Comparison of ENCODE assay signal across 15 cellular contexts in genomic region chr11:78941226-78941851, GRCh38.
A peak's percentile ranks its signal among the peaks of the same experiment; 100 is the strongest.
DNase-seq lines count a peak whose midpoint lies in the region; ATAC-seq and TF ChIP-seq lines count a peak whose summit lies in the region.
"Had no signal": no experiment of that assay in that cellular context is flagged by ENCODE, and none has a peak within 500 bp of the region (broad histone marks: within the 10 kb centered on the region; RNA-seq: fewer than 3 reads in every experiment).

No MANE protein-coding gene starts in this region.

- peaks cover 25% of the 10 kb centered on the region for H3K36me3 Mint-ChIP-seq in nephron (ENCODE audit: low read depth)

- peaks cover 3% of the 10 kb centered on the region for H3K27me3 Mint-ChIP-seq in nephron (ENCODE audit: low read depth)

- no peak for TF ChIP-seq CTCF in nephron (IDR thresholded peaks at IDR 0.05; ENCODE audit: unreplicated experiment in 3 of 3)

- H3K4me3 Mint-ChIP-seq in nephron, result no peak overlapping the region
- H3K4me3 Mint-ChIP-seq: activated CD4-positive, alpha-beta memory T cell treated with anti-CD3 and anti-CD28 coated beads, Interleukin-2, amount 10 ng/mL, durations not matched to agents 7 days and 5 days had no signal

- no peak for ATAC-seq in GM21737 (IDR thresholded peaks at IDR 0.05; ENCODE audit: unreplicated experiment)
- ATAC-seq: HCT116, mucosa of descending colon, PC-3 had no signal

- peak overlapping the region; percentile 47 to 90 (median 65) for H3K27ac Mint-ChIP-seq in nephron
- H3K27ac Mint-ChIP-seq: activated CD4-positive, alpha-beta memory T cell treated with anti-CD3 and anti-CD28 coated beads, Interleukin-2, amount 10 ng/mL, durations not matched to agents 7 days and 5 days had no signal

- H3K9me3 Mint-ChIP-seq in nephron, result no peaks in the 10 kb centered on the region
- H3K9me3 Mint-ChIP-seq: activated CD4-positive, alpha-beta memory T cell treated with anti-CD3 and anti-CD28 coated beads, Interleukin-2, amount 10 ng/mL, durations not matched to agents 7 days and 5 days had no signal

- DNase-seq in DMS 273 (lab: John Stamatoyannopoulos, UW; ENCODE audit: unreplicated experiment) (peak; percentile 19), DMS 273 treated with DMSO at 0.1 percent for 48 hours (lab: John Stamatoyannopoulos, UW) (no peak), NCI-H1092 treated with DMSO at 0.1 percent for 48 hours (lab: John Stamatoyannopoulos, UW) (peak; percentile 69), SK-N-DZ (ENCODE audit: low spot score) (peak; percentile 79)
- DNase-seq in stimulated activated CD4-positive, alpha-beta T cell treated with anti-CD3 and anti-CD28 coated beads, Interleukin-4, amount 100 ng/mL, for 24 hours, result no peak
- no peak for DNase-seq in stimulated activated CD4-positive, alpha-beta T cell treated with anti-CD3 and anti-CD28 coated beads, Interleukin-2, amount 100 ng/mL, for 48 hours
- DNase-seq: activated CD4-positive, alpha-beta memory T cell treated with anti-CD3 and anti-CD28 coated beads, Interleukin-2, amount 10 ng/mL, durations not matched to agents 7 days and 5 days; adrenal gland; Karpas-422; mucosa of descending colon; NCI-H2081; PC-3 had no signal

- H3K4me1 Mint-ChIP-seq in nephron, result peaks cover 62% of the 10 kb centered on the region
- H3K4me1 Mint-ChIP-seq: activated CD4-positive, alpha-beta memory T cell treated with anti-CD3 and anti-CD28 coated beads, Interleukin-2, amount 10 ng/mL, durations not matched to agents 7 days and 5 days had no signal

Comparison
In these comparisons a context has a peak if more than half of its experiments do, and no peak if none do; other contexts are left out.
1. DNase-seq: peak in DMS 273 (single experiment), NCI-H1092 treated with DMSO at 0.1 percent for 48 hours (single experiment) and SK-N-DZ (single experiment); none in DMS 273 treated with DMSO at 0.1 percent for 48 hours (single experiment), stimulated activated CD4-positive, alpha-beta T cell treated with anti-CD3 and anti-CD28 coated beads, Interleukin-4, amount 100 ng/mL, for 24 hours (single experiment) and stimulated activated CD4-positive, alpha-beta T cell treated with anti-CD3 and anti-CD28 coated beads, Interleukin-2, amount 100 ng/mL, for 48 hours (0 of 2).